ENCODE assay signal across 8 cellular contexts in genomic region chr5:77374686-77375085, GRCh38.
"Had no signal": no experiment of that assay in that cellular context is flagged by ENCODE, and none has a peak within 500 bp of the region (broad histone marks: within the 10 kb centered on the region; RNA-seq: fewer than 3 reads in every experiment).

No MANE protein-coding gene starts in this region.

- H3K27ac ChIP-seq: GM23248, HL-60 had no signal

- H3K4me1 ChIP-seq: HAP-1 had no signal

- H3K4me3 ChIP-seq: GM23248, HAP-1 had no signal

- ATAC-seq: HCT116, HepG2 had no signal

- H3K36me3 ChIP-seq: HAP-1 had no signal

- H3K9me3 ChIP-seq: HAP-1 had no signal

- DNase-seq: GM23248, GOT3, H7, HFFc6 had no signal

- FAIRE-seq: HepG2 had no signal
